ENCODE assay signal across 8 cellular contexts in genomic region chr18:26547302-26548143, GRCh38. TPM values are rescaled to one million over a fixed set of nuclear protein-coding genes. Genes with fewer than 3 reads are reported as not detected.
DNase-seq lines count a peak whose midpoint lies in the region; ATAC-seq lines count a peak whose summit lies in the region.

No MANE protein-coding gene starts in this region.

- H3K27me3 Mint-ChIP-seq in stimulated activated naive B cell treated with anti-CD40 and anti-IgM and Interleukin-4, amounts not matched to agents 10 μg/mL and 1 μg/mL and 100 μg/mL, for 72 hours: peaks cover 35 to 37% of the 10 kb centered on the region in 2 donors

- H3K27ac ChIP-seq in HUES64 (ENCODE audit: low read depth, low read length): no peak overlapping the region

- no peaks in the 10 kb centered on the region for H3K9me3 Mint-ChIP-seq in stimulated activated naive B cell treated with anti-CD40 and anti-IgM and Interleukin-4, amounts not matched to agents 10 μg/mL and 1 μg/mL and 100 μg/mL, for 72 hours

- H3K27ac Mint-ChIP-seq in stimulated activated naive B cell treated with anti-CD40 and anti-IgM and Interleukin-4, amounts not matched to agents 10 μg/mL and 1 μg/mL and 100 μg/mL, for 72 hours: peak overlapping the region; percentile 83

- peaks cover 23 to 66% of the 10 kb centered on the region in 2 donors for H3K4me1 Mint-ChIP-seq in stimulated activated naive B cell treated with anti-CD40 and anti-IgM and Interleukin-4, amounts not matched to agents 10 μg/mL and 1 μg/mL and 100 μg/mL, for 72 hours

- H3K36me3 Mint-ChIP-seq in stimulated activated naive B cell treated with anti-CD40 and anti-IgM and Interleukin-4, amounts not matched to agents 10 μg/mL and 1 μg/mL and 100 μg/mL, for 72 hours: peaks cover 9 to 11% of the 10 kb centered on the region in 2 donors

- H3K4me1 ChIP-seq in HUES64 (ENCODE audit: insufficient read depth, low read length) (peaks cover 35% of the 10 kb centered on the region), mucosa of stomach (ENCODE audit: control insufficient read depth, insufficient read depth, low read length) (peaks cover 20% of the 10 kb centered on the region)

- WGBS in HUES64: 1% methylated on average over 96 of the region's 96 CpGs

- H3K36me3 ChIP-seq in HUES64 (ENCODE audit: insufficient read depth, low read length): no peaks in the 10 kb centered on the region; the same call in 1 of the 2 replicates
- H3K36me3 ChIP-seq in mucosa of stomach (ENCODE audit: control insufficient read depth, insufficient read depth, low read length): no peaks in the 10 kb centered on the region

- peak; percentile 71 for ATAC-seq in GM21367 (IDR thresholded peaks at IDR 0.05; ENCODE audit: unreplicated experiment)
- peak; percentile 44 for ATAC-seq in esophagus mucosa
- ATAC-seq in stimulated activated naive B cell treated with anti-CD40 and anti-IgM and Interleukin-4, amounts not matched to agents 10 μg/mL and 1 μg/mL and 100 μg/mL, for 72 hours (replicated peaks): peak; percentile 76 to 81

- DNase-seq in CD1c-positive myeloid dendritic cell (ENCODE audit: extremely low spot score) (peak; percentile 47), activated T-cell treated with anti-CD3 and anti-CD28 coated beads for 24 hours (ENCODE audit: low read depth) (peak; percentile 35), NCI-H2081 treated with DMSO at 0.1 percent for 48 hours (lab: John Stamatoyannopoulos, UW) (no peak)
- DNase-seq in stimulated activated naive B cell treated with anti-CD40 and anti-IgM and Interleukin-4, amounts not matched to agents 10 μg/mL and 1 μg/mL and 100 μg/mL, for 72 hours: peak; percentile 52

- H3K27me3 ChIP-seq in HUES64 (ENCODE audit: insufficient read depth, low read length): peaks cover 72% of the 10 kb centered on the region
- H3K27me3 ChIP-seq in mucosa of stomach (ENCODE audit: control insufficient read depth, insufficient read depth, low read length): peaks cover 21% of the 10 kb centered on the region

- peak overlapping the region; percentile 76 for H3K4me3 ChIP-seq in HUES64 (ENCODE audit: low read length)
- H3K4me3 ChIP-seq in mucosa of stomach (ENCODE audit: low read length): peak overlapping the region; percentile 52

- H3K4me3 Mint-ChIP-seq in stimulated activated naive B cell treated with anti-CD40 and anti-IgM and Interleukin-4, amounts not matched to agents 10 μg/mL and 1 μg/mL and 100 μg/mL, for 72 hours: peak overlapping the region; percentile 91 to 94

- peak overlapping the region; percentile 59 for H3K9ac ChIP-seq in HUES64 (ENCODE audit: low read depth, low read length)
- H3K9ac ChIP-seq in mucosa of stomach (ENCODE audit: low read length): peak overlapping the region; percentile 80

- no peaks in the 10 kb centered on the region for H3K9me3 ChIP-seq in HUES64 (ENCODE audit: insufficient read depth, low read depth, low read length)
- H3K9me3 ChIP-seq in mucosa of stomach (ENCODE audit: control insufficient read depth, low read length): no peaks in the 10 kb centered on the region

RNA-seq across cellular contexts. Expression of gene KCTD1, which starts 0.8 kb away (rescaled TPM):
- polyA plus RNA-seq in HUES64 (2013, experiment 1 of 2): 12.4 TPM
- 12.3 TPM for polyA plus RNA-seq in HUES64 (2013, experiment 2 of 2)
- 70.0 TPM for total RNA-seq in esophagus mucosa
